ENCODE assay signal across 13 cellular contexts in genomic region chrX:97854071-97854470, GRCh38.
"Had no signal": no experiment of that assay in that cellular context is flagged by ENCODE, and none has a peak within 500 bp of the region (broad histone marks: within the 10 kb centered on the region; RNA-seq: fewer than 3 reads in every experiment).

No MANE protein-coding gene starts in this region.

- H3K27me3 Mint-ChIP-seq: activated naive CD8-positive, alpha-beta T cell had no signal

- DNase-seq: activated CD4-positive, alpha-beta T cell treated with anti-CD3 and anti-CD28 coated beads, Interleukin-2, amount 50 U/mL, for 48 hours; activated T-cell treated with anti-CD3 and anti-CD28 coated beads for 4 hours; mesenchymal stem cell; natural killer cell; stimulated activated CD4-positive, alpha-beta T cell treated with anti-CD3 and anti-CD28 coated beads, Interleukin-12 subunit alpha, Interleukin-12 subunit beta, amount 100 ng/mL, for 4 hours; stimulated activated CD4-positive, alpha-beta T cell treated with anti-CD3 and anti-CD28 coated beads, Interleukin-1b, Interleukin-23, amount 100 ng/mL, for 48 hours; stimulated activated CD8-positive, alpha-beta memory T cell treated with anti-CD3 and anti-CD28 coated beads, Interleukin-4, amount 100 ng/mL, for 48 hours; stimulated activated naive CD4-positive, alpha-beta T cell; thyroid gland; WERI-Rb-1 had no signal

- H3K4me1 ChIP-seq: prostate gland, right atrium auricular region, thyroid gland had no signal

- H3K27me3 ChIP-seq: right atrium auricular region, thyroid gland had no signal

- H3K36me3 Mint-ChIP-seq: activated naive CD8-positive, alpha-beta T cell; natural killer cell had no signal

- H3K27ac Mint-ChIP-seq: activated naive CD8-positive, alpha-beta T cell; natural killer cell had no signal

- H3K27ac ChIP-seq: prostate gland, right atrium auricular region, thyroid gland, WERI-Rb-1 had no signal

- H3K9me3 ChIP-seq: prostate gland, right atrium auricular region, thyroid gland had no signal

- H3K4me1 Mint-ChIP-seq: natural killer cell had no signal

- H3K4me3 Mint-ChIP-seq: activated naive CD8-positive, alpha-beta T cell; natural killer cell had no signal
